1 cellular context compared by ENCODE assay signal in genomic region chr1:197619008-197619640, GRCh38.
TF ChIP-seq lines count a peak whose summit lies in the region.

No MANE protein-coding gene starts in this region.

TF ChIP-seq in WTC11, 78 proteins besides CTCF, POLR2A, EP300 and RAD21 (continued from another document):
- TF ChIP-seq ZNF512 (CRISPR knock-in tag; IDR thresholded peaks at IDR 0.05; ENCODE audit: borderline replicate concordance) (no peak), ZNF532 (CRISPR knock-in tag; IDR thresholded peaks at IDR 0.05; ENCODE audit: borderline replicate concordance) (no peak), SP1 (CRISPR knock-in tag; conservative IDR thresholded peaks at IDR 0.05) (no peak), EMX1 (CRISPR knock-in tag; IDR thresholded peaks at IDR 0.05) (no peak), ZMAT4 (CRISPR knock-in tag; IDR thresholded peaks at IDR 0.05) (no peak), E2F1 (CRISPR knock-in tag; IDR thresholded peaks at IDR 0.05) (no peak), SMAD4 (CRISPR knock-in tag; IDR thresholded peaks at IDR 0.05) (no peak), ERG (CRISPR knock-in tag; IDR thresholded peaks at IDR 0.05) (no peak), TCF7 (CRISPR knock-in tag; IDR thresholded peaks at IDR 0.05; ENCODE audit: low read depth) (no peak), ZBTB21 (CRISPR knock-in tag; IDR thresholded peaks at IDR 0.05; ENCODE audit: borderline replicate concordance) (no peak), ZBTB43 (CRISPR knock-in tag; IDR thresholded peaks at IDR 0.05) (no peak), ZNF121 (CRISPR knock-in tag; IDR thresholded peaks at IDR 0.05) (no peak), ZNF317 (CRISPR knock-in tag; IDR thresholded peaks at IDR 0.05; ENCODE audit: borderline replicate concordance, low read depth) (no peak), ZNF263 (CRISPR knock-in tag; IDR thresholded peaks at IDR 0.05; ENCODE audit: low read depth) (no peak), TP53 (CRISPR knock-in tag; IDR thresholded peaks at IDR 0.05) (no peak), PRDM15 (CRISPR knock-in tag; IDR thresholded peaks at IDR 0.05) (no peak)
